In the genomic region with DNA sequence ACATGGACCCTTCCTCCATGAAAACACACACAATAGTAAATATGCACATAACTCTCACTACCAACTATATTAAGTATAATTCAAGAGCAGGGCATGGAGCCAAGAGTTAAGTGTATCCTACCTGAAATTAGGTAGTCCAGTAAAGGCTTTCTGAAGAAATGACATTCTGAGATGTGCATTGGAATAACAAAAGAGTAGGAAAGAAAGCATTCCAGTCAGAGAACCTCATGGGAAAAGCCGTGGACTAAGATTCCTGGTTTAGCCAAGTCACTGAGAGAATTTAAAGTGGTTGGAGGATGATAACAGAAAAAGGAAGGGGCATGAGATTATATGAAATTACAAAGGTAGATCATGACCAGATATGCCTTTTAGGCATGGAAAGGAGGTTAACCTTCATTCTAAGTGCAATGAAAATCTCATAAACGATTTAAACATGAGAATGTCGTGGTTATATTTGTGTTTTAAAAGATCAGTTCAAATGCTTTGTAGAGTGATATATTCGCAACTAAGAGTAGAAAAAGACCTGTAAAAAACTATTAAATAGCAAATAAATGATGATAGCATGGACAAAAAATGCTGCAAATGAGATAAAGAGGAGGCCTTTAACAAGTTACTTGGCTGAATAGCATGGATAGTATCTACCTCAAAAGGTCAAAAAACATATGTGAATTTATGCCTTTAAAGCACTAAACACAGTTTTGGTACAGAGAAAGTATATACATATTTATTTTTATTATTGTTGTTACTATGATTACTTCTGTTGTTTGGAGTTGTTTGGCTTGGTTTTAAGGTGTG, we compare ENCODE assay signal across 25 cellular contexts.
DNase-seq lines count a peak whose midpoint lies in the region; ATAC-seq and TF ChIP-seq lines count a peak whose summit lies in the region.
"Had no signal": no experiment of that assay in that cellular context is flagged by ENCODE, and none has a peak within 500 bp of the region (broad histone marks: within the 10 kb centered on the region; RNA-seq: fewer than 3 reads in every experiment).

No MANE protein-coding gene starts in this region.

- no peak for TF ChIP-seq POLR2A in stomach (IDR thresholded peaks at IDR 0.05)

- H3K36me3 ChIP-seq in NT2/D1 (ENCODE audit: insufficient read depth, insufficient read length, low read length) (no peaks in the 10 kb centered on the region), brain microvascular endothelial cell (replicated peaks) (no peaks in the 10 kb centered on the region), upper lobe of right lung (no peaks in the 10 kb centered on the region), stomach (no peaks in the 10 kb centered on the region)
- H3K36me3 ChIP-seq: BLaER1, MG63 had no signal

- H3K27ac ChIP-seq in brain microvascular endothelial cell = peak overlapping the region; percentile 35
- no peak overlapping the region for H3K27ac ChIP-seq in upper lobe of right lung
- H3K27ac ChIP-seq in stomach = no peak overlapping the region
- H3K27ac ChIP-seq: BLaER1, HL-60 had no signal

- H3K4me1 ChIP-seq in NT2/D1 (ENCODE audit: insufficient read depth, insufficient read length) (no peaks in the 10 kb centered on the region), upper lobe of right lung (no peaks in the 10 kb centered on the region), stomach (no peaks in the 10 kb centered on the region)
- H3K4me1 ChIP-seq: BLaER1 had no signal

- no peak overlapping the region for H3K4me3 ChIP-seq in NT2/D1 (ENCODE audit: insufficient read length, low read depth)
- H3K4me3 ChIP-seq in brain microvascular endothelial cell (ENCODE audit: low read depth, low read length) = no peak overlapping the region
- H3K4me3 ChIP-seq in upper lobe of right lung = no peak overlapping the region
- no peak overlapping the region for H3K4me3 ChIP-seq in stomach
- H3K4me3 ChIP-seq: BLaER1, K562, MG63 had no signal

- DNase-seq in EL = peak; percentile 8
- peak; percentile 38 for DNase-seq in NT2/D1 (ENCODE audit: low read depth, low spot score)
- no peak for DNase-seq in brain microvascular endothelial cell
- peak; percentile 12 for DNase-seq in iPS-NIHi11 (ENCODE audit: low spot score)
- DNase-seq in upper lobe of right lung = no peak
- DNase-seq in DMS153 (lab: John Stamatoyannopoulos, UW) = no peak
- no peak for DNase-seq in stomach
- DNase-seq: CD4-positive, alpha-beta T cell; COR-L47; DMS 273 treated with DMSO at 0.1 percent for 48 hours; DND-41; GDM1; MG63; NCI-H1092; NCI-H1436; NCI-H187 treated with DMSO at 0.1 percent for 48 hours; NCI-H345; NCI-H524; NCI-H82; Right ventricle myocardium superior; SW 1271 had no signal

- 79 to 81% (median 79%) methylated on average over 4 of the region's 4 CpGs for WGBS in stomach, 5 donors

- H3K27me3 ChIP-seq in NT2/D1 (ENCODE audit: insufficient read depth, insufficient read length) (no peaks in the 10 kb centered on the region), brain microvascular endothelial cell (replicated peaks) (no peaks in the 10 kb centered on the region), upper lobe of right lung (no peaks in the 10 kb centered on the region), stomach (no peaks in the 10 kb centered on the region)
- H3K27me3 ChIP-seq: BLaER1, MG63 had no signal

- in situ Hi-C loops in brain microvascular endothelial cell (cut with HindIII; ENCODE audit: low pct_ligation_motif_present, low sequenced_read_pairs) = no loop called here

- TF ChIP-seq EP300 in stomach (IDR thresholded peaks at IDR 0.05) = no peak

- intact Hi-C loops in upper lobe of right lung (cut with DNase I) (no loop called here), stomach (cut with DNase I; ENCODE audit: low total_unique reads) (no loop called here)

- TF ChIP-seq CTCF in brain microvascular endothelial cell (IDR thresholded peaks at IDR 0.05; ENCODE audit: low read depth, low read length, missing control alignments) (no peak), upper lobe of right lung (IDR thresholded peaks at IDR 0.05) (no peak), stomach (IDR thresholded peaks at IDR 0.05) (no peak)

- no peak for ATAC-seq in upper lobe of right lung
- ATAC-seq: HepG2, K562 had no signal

- no peak overlapping the region for H3K9ac ChIP-seq in NT2/D1 (ENCODE audit: insufficient read length, low read depth)
- H3K9ac ChIP-seq: BLaER1 had no signal

- no peaks in the 10 kb centered on the region for H3K9me3 ChIP-seq in NT2/D1 (ENCODE audit: insufficient read depth, low read length)
- no peaks in the 10 kb centered on the region for H3K9me3 ChIP-seq in upper lobe of right lung
- H3K9me3 ChIP-seq in stomach = no peaks in the 10 kb centered on the region
- H3K9me3 ChIP-seq: BLaER1, MG63 had no signal

Comparison
In these comparisons a context has a peak if more than half of its experiments do, and no peak if none do; other contexts are left out.
1. DNase-seq: peak in EL (single experiment), NT2/D1 (single experiment) and iPS-NIHi11 (single experiment); none in brain microvascular endothelial cell (single experiment), upper lobe of right lung (single experiment), DMS153 (single experiment) and stomach (single experiment).